In the genomic region with DNA sequence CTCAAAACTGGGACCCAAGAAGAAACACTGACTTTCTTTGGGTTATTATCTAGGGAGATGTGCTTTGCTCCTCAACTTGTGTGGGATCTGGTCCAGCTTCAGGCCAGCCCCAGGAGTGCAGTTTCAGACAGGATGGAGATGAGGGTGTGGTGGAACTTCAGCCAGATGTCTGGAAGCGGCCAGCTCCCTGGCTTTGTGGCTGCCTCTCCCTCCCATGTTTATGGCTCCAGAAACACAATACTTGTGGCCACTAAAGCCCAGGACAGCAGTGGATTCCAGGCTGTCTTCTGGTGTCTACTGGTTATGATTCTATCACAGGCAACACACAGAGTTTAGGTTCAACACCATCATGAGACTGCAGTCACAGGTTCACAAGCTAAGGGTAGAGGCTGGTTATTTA, we compare ENCODE assay signal across 1 cellular context.
TF ChIP-seq lines count a peak whose summit lies in the region.

No MANE protein-coding gene starts in this region.

TF ChIP-seq in SK-N-SH, 30 proteins besides CTCF, POLR2A, EP300 and RAD21 (continued from another document):
- TF ChIP-seq, protein P1, sequence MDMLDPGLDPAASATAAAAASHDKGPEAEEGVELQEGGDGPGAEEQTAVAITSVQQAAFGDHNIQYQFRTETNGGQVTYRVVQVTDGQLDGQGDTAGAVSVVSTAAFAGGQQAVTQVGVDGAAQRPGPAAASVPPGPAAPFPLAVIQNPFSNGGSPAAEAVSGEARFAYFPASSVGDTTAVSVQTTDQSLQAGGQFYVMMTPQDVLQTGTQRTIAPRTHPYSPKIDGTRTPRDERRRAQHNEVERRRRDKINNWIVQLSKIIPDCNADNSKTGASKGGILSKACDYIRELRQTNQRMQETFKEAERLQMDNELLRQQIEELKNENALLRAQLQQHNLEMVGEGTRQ (IDR thresholded peaks at IDR 0.05; ENCODE audit: borderline replicate concordance, low read depth, low read length): no peak
- TF ChIP-seq, protein P2, sequence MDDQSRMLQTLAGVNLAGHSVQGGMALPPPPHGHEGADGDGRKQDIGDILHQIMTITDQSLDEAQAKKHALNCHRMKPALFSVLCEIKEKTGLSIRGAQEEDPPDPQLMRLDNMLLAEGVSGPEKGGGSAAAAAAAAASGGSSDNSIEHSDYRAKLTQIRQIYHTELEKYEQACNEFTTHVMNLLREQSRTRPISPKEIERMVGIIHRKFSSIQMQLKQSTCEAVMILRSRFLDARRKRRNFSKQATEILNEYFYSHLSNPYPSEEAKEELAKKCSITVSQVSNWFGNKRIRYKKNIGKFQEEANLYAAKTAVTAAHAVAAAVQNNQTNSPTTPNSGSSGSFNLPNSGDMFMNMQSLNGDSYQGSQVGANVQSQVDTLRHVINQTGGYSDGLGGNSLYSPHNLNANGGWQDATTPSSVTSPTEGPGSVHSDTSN (IDR thresholded peaks at IDR 0.05): no peak
